1 cellular context compared by ENCODE assay signal in genomic region chr6:100353276-100354015, GRCh38.
TF ChIP-seq lines count a peak whose summit lies in the region.

No MANE protein-coding gene starts in this region.

TF ChIP-seq in IMR-90, 13 proteins besides CTCF, POLR2A, EP300 and RAD21 (continued from another document):
- TF ChIP-seq NFE2L2 (IDR thresholded peaks at IDR 0.05; ENCODE audit: low read depth, low read length) (no peak), RCOR1 (IDR thresholded peaks at IDR 0.05; ENCODE audit: insufficient replicate concordance, low read length) (no peak), MAZ (IDR thresholded peaks at IDR 0.05; ENCODE audit: borderline replicate concordance, low read depth, low read length) (no peak)
TF ChIP-seq in IMR-90: peak in this region for 0.
